ENCODE assay signal across 23 cellular contexts in genomic region chr17:40430272-40431230, GRCh38. TPM values are rescaled to one million over a fixed set of nuclear protein-coding genes. Genes with fewer than 3 reads are reported as not detected.
DNase-seq lines count a peak whose midpoint lies in the region; ATAC-seq lines count a peak whose summit lies in the region.
"Had no signal": no experiment of that assay in that cellular context is flagged by ENCODE, and none has a peak within 500 bp of the region (broad histone marks: within the 10 kb centered on the region; RNA-seq: fewer than 3 reads in every experiment).

No MANE protein-coding gene starts in this region.

- H3K9me3 Mint-ChIP-seq in activated CD8-positive, alpha-beta memory T cell treated with anti-CD3 and anti-CD28 coated beads, Interleukin-2, amount 10 ng/mL, durations not matched to agents 7 days and 5 days (ENCODE audit: low read depth): no peaks in the 10 kb centered on the region
- no peaks in the 10 kb centered on the region for H3K9me3 Mint-ChIP-seq in immature natural killer cell
- H3K9me3 Mint-ChIP-seq: CD8-positive, alpha-beta memory T cell had no signal

- peaks cover 33% of the 10 kb centered on the region for H3K27me3 Mint-ChIP-seq in activated CD8-positive, alpha-beta memory T cell treated with anti-CD3 and anti-CD28 coated beads, Interleukin-2, amount 10 ng/mL, durations not matched to agents 7 days and 5 days
- peaks cover 1 to 7% (median 2%) of the 10 kb centered on the region in 3 donors for H3K27me3 Mint-ChIP-seq in immature natural killer cell (ENCODE audit: low read depth in 3 of 3)

- ATAC-seq in activated CD8-positive, alpha-beta memory T cell treated with anti-CD3 and anti-CD28 coated beads, Interleukin-2, amount 10 ng/mL, durations not matched to agents 7 days and 5 days: no peak
- no peak for ATAC-seq in HG03025 (IDR thresholded peaks at IDR 0.05; ENCODE audit: low FRiP score, unreplicated experiment)
- ATAC-seq: GM12878, PC-3 had no signal

- H3K36me3 Mint-ChIP-seq in activated CD8-positive, alpha-beta memory T cell treated with anti-CD3 and anti-CD28 coated beads, Interleukin-2, amount 10 ng/mL, durations not matched to agents 7 days and 5 days: peaks cover 2% of the 10 kb centered on the region
- peaks cover 0 to 3% (median 0%) of the 10 kb centered on the region in 3 donors for H3K36me3 Mint-ChIP-seq in immature natural killer cell
- H3K36me3 Mint-ChIP-seq: CD8-positive, alpha-beta memory T cell had no signal

- DNase-seq in activated effector memory CD4-positive, alpha-beta T cell treated with anti-CD3 and anti-CD28 coated beads, Interleukin-2, amount 50 U/mL, for 16 hours: peak; percentile 49
- no peak for DNase-seq in activated effector memory CD4-positive, alpha-beta T cell treated with Interleukin-2 at 50 U/mL for 16 hours
- DNase-seq in activated CD8-positive, alpha-beta memory T cell treated with anti-CD3 and anti-CD28 coated beads, Interleukin-2, amount 10 ng/mL, durations not matched to agents 7 days and 5 days: peak; percentile 18
- DNase-seq in ecto neural progenitor cell (ENCODE audit: low spot score) (peak; percentile 23), immature natural killer cell (no peak), superior temporal gyrus (ENCODE audit: extremely low spot score) (no peak)
- peak; percentile 16 for DNase-seq in stimulated activated CD8-positive, alpha-beta memory T cell treated with anti-CD3 and anti-CD28 coated beads, Interleukin-4, amount 100 ng/mL, for 48 hours
- DNase-seq: ACHN; C1 segment of cervical spinal cord; CD8-positive, alpha-beta memory T cell; DMS53; EL; GOT3; Kasumi-1; MM.1S; NCI-H1092; NCI-H1436 treated with DMSO at 0.1 percent for 48 hours; NCI-H2029; NCI-H345; NCI-H524 treated with DMSO at 0.1 percent for 48 hours; PC-3 had no signal

- CTCF ChIA-PET in activated CD8-positive, alpha-beta memory T cell treated with anti-CD3 and anti-CD28 coated beads, Interleukin-2, amount 10 ng/mL, durations not matched to agents 7 days and 5 days (lab: Charles Lee): interaction anchor here (0.9 to 1.9 kb wide), 4 partner anchors 10 to 130 kb away, joined by 3 to 5 read pairs (median 4); no protein-coding TSS in a partner anchor

- H3K4me3 Mint-ChIP-seq in activated CD8-positive, alpha-beta memory T cell treated with anti-CD3 and anti-CD28 coated beads, Interleukin-2, amount 10 ng/mL, durations not matched to agents 7 days and 5 days: no peak overlapping the region
- no peak overlapping the region for H3K4me3 Mint-ChIP-seq in immature natural killer cell

- peaks cover 26% of the 10 kb centered on the region for H3K4me1 Mint-ChIP-seq in activated CD8-positive, alpha-beta memory T cell treated with anti-CD3 and anti-CD28 coated beads, Interleukin-2, amount 10 ng/mL, durations not matched to agents 7 days and 5 days
- peaks cover 14 to 17% of the 10 kb centered on the region in 2 donors for H3K4me1 Mint-ChIP-seq in immature natural killer cell

- no peak overlapping the region for H3K27ac Mint-ChIP-seq in activated CD8-positive, alpha-beta memory T cell treated with anti-CD3 and anti-CD28 coated beads, Interleukin-2, amount 10 ng/mL, durations not matched to agents 7 days and 5 days
- H3K27ac Mint-ChIP-seq in immature natural killer cell: no peak overlapping the region

RNA-seq across cellular contexts. Expression of gene IGFBP4, which starts 12.7 kb away (rescaled TPM):
- total RNA-seq in activated CD8-positive, alpha-beta memory T cell treated with anti-CD3 and anti-CD28 coated beads, Interleukin-2, amount 10 ng/mL, durations not matched to agents 7 days and 5 days: 1 to 10 TPM; 3.4 to 5.9 TPM
- 10 to 100 TPM; 22.3 to 41.7 (median 36.2) TPM for polyA plus RNA-seq in immature natural killer cell

RNA-seq across cellular contexts. Expression of gene TOP2A, which starts 12.9 kb away (rescaled TPM):
- total RNA-seq in activated CD8-positive, alpha-beta memory T cell treated with anti-CD3 and anti-CD28 coated beads, Interleukin-2, amount 10 ng/mL, durations not matched to agents 7 days and 5 days: 100 to 1,000 TPM; 310 to 347 TPM
- 1 to 10 TPM in 2 of 3 donors, under 1 TPM in 1; 0.80 to 2.4 (median 2.2) TPM for polyA plus RNA-seq in immature natural killer cell

Comparison
In these comparisons a context has a peak if more than half of its experiments do, and no peak if none do; other contexts are left out.
1. DNase-seq: peak in activated effector memory CD4-positive, alpha-beta T cell treated with anti-CD3 and anti-CD28 coated beads, Interleukin-2, amount 50 U/mL, for 16 hours (single experiment), activated CD8-positive, alpha-beta memory T cell treated with anti-CD3 and anti-CD28 coated beads, Interleukin-2, amount 10 ng/mL, durations not matched to agents 7 days and 5 days (single experiment), ecto neural progenitor cell (single experiment) and stimulated activated CD8-positive, alpha-beta memory T cell treated with anti-CD3 and anti-CD28 coated beads, Interleukin-4, amount 100 ng/mL, for 48 hours (single experiment); none in activated effector memory CD4-positive, alpha-beta T cell treated with Interleukin-2 at 50 U/mL for 16 hours (single experiment), immature natural killer cell (0 of 3) and superior temporal gyrus (single experiment).